In the genomic region with DNA sequence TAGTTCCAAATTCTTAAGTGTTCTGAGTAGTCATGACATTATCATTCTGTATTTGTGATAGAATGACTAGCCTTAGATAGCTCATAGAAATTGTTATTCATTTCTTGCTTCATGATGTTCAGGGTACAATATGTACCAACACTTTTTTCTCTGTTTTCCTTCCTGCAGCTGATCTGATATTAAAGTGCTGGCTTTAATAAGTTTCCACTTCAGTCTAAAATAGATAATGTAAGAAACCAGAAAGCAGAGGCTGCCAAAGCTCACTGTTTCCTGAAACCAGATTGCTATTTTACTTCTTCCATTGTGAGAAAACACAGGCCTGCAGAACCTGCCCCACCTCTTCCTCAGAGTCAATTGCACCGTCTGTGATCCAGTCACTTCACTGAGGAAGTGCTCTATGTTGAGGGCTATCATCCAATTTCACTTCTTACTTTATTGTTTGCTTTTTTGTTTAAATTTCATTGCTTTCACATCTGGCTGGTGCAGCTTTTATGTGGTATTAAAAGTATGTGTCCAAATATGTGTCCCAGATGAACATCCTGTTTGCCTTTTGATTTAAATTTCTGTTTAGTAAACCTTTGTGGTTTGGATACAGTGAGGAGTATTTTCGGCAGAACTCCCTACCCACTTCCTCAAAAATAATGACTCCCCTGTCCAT, we compare ENCODE assay signal across 9 cellular contexts.
DNase-seq lines count a peak whose midpoint lies in the region; ATAC-seq and TF ChIP-seq lines count a peak whose summit lies in the region.
"Had no signal": no experiment of that assay in that cellular context is flagged by ENCODE, and none has a peak within 500 bp of the region (broad histone marks: within the 10 kb centered on the region; RNA-seq: fewer than 3 reads in every experiment).

No MANE protein-coding gene starts in this region.

- WGBS in prostate gland, result 1% methylated on average over 2 of the region's 2 CpGs

- TF ChIP-seq POLR2A in prostate gland (IDR thresholded peaks at IDR 0.05), result no peak

- H3K4me1 ChIP-seq in fibroblast of lung (ENCODE audit: control insufficient read depth, extremely low read depth, insufficient read depth, low read length) (peaks cover 2% of the 10 kb centered on the region), prostate gland (replicated peaks) (no peaks in the 10 kb centered on the region)
- H3K4me1 ChIP-seq: Peyer's patch had no signal

- peak; percentile 74 for ATAC-seq in GM21515 (IDR thresholded peaks at IDR 0.05; ENCODE audit: unreplicated experiment)
- no peak for ATAC-seq in GM21737 (IDR thresholded peaks at IDR 0.05; ENCODE audit: unreplicated experiment)

- peak; percentile 25 for DNase-seq in NOMO-1 treated with dmso at 0.1 percent for 144 hours (lab: John Stamatoyannopoulos, UW; ENCODE audit: unreplicated experiment)
- peak; percentile 50 to 80 for DNase-seq in fibroblast of lung (ENCODE audit: low read depth in 2 of 2)
- DNase-seq in prostate gland (ENCODE audit: low spot score), result peak; percentile 49
- no peak for DNase-seq in NCI-H2171 treated with DMSO at 0.1 percent for 48 hours (lab: John Stamatoyannopoulos, UW)
- DNase-seq in HuH-7 (ENCODE audit: low spot score), result no peak
- no peak for DNase-seq in amniotic stem cell (lab: John Stamatoyannopoulos, UW)

- H3K4me2 ChIP-seq in fibroblast of lung (ENCODE audit: extremely low read depth, insufficient read depth, low read length), result peak overlapping the region; percentile 39

- H4K20me1 ChIP-seq in fibroblast of lung (ENCODE audit: control insufficient read depth, extremely low read depth, insufficient read depth, low read length), result no peaks in the 10 kb centered on the region

- H3K9me3 ChIP-seq in fibroblast of lung (ENCODE audit: control insufficient read depth, insufficient read depth, low read depth, low read length) (no peaks in the 10 kb centered on the region), prostate gland (no peaks in the 10 kb centered on the region)
- H3K9me3 ChIP-seq: Peyer's patch had no signal

- H3K36me3 ChIP-seq in fibroblast of lung (ENCODE audit: control insufficient read depth, insufficient read depth, low read length), result no peaks in the 10 kb centered on the region
- H3K36me3 ChIP-seq in prostate gland, result no peaks in the 10 kb centered on the region
- H3K36me3 ChIP-seq: Peyer's patch had no signal

- H3K79me2 ChIP-seq in fibroblast of lung (ENCODE audit: control insufficient read depth, insufficient read depth, low read length), result no peaks in the 10 kb centered on the region

- no peak overlapping the region for H3K9ac ChIP-seq in fibroblast of lung (ENCODE audit: insufficient read depth, low read length)

- H3K27me3 ChIP-seq in fibroblast of lung (ENCODE audit: control insufficient read depth, insufficient read depth, low read length), result no peaks in the 10 kb centered on the region
- H3K27me3 ChIP-seq in prostate gland (replicated peaks; ENCODE audit: insufficient read depth), result no peaks in the 10 kb centered on the region
- H3K27me3 ChIP-seq: Peyer's patch had no signal

- intact Hi-C loops in prostate gland (cut with DNase I), result no loop called here

- TF ChIP-seq CTCF in fibroblast of lung (conservative IDR thresholded peaks at IDR 0.05 in 1 of 2, IDR thresholded peaks at IDR 0.05 in 1 of 2; ENCODE audit: low read depth in 1 of 2, low read length in 2 of 2), result no peak
- TF ChIP-seq CTCF in prostate gland (IDR thresholded peaks at IDR 0.05), result no peak

- H3K27ac ChIP-seq in fibroblast of lung (ENCODE audit: insufficient read depth, low read length) (no peak overlapping the region), prostate gland (peak overlapping the region in 1 of 2 donors; percentile 31)

- H2AFZ ChIP-seq in fibroblast of lung (ENCODE audit: low read length), result peak overlapping the region; percentile 11

- no peak overlapping the region for H3K4me3 ChIP-seq in fibroblast of lung (replicated peaks in 1 of 4; ENCODE audit: control extremely low read depth in 1 of 4, insufficient read depth in 1 of 4, low read depth in 3 of 4, low read length in 4 of 4)
- H3K4me3 ChIP-seq in prostate gland, result no peak overlapping the region
- H3K4me3 ChIP-seq: Peyer's patch had no signal

Comparison
In these comparisons a context has a peak if more than half of its experiments do, and no peak if none do; other contexts are left out.
1. DNase-seq: peak in NOMO-1 treated with dmso at 0.1 percent for 144 hours (single experiment), fibroblast of lung (2 of 2) and prostate gland (single experiment); none in NCI-H2171 treated with DMSO at 0.1 percent for 48 hours (single experiment), HuH-7 (single experiment) and amniotic stem cell (single experiment).